1 cellular context compared by ENCODE assay signal in genomic region chr5:131609774-131610173, GRCh38.
TF ChIP-seq lines count a peak whose summit lies in the region.

No MANE protein-coding gene starts in this region.

TF ChIP-seq in IMR-90, 13 proteins besides CTCF, POLR2A, EP300 and RAD21 (continued from another document):
- TF ChIP-seq ELK1 (IDR thresholded peaks at IDR 0.05; ENCODE audit: borderline replicate concordance, low read depth, low read length) (no peak), CHD1 (IDR thresholded peaks at IDR 0.05; ENCODE audit: low read depth, low read length) (no peak), MAZ (IDR thresholded peaks at IDR 0.05; ENCODE audit: borderline replicate concordance, low read depth, low read length) (no peak), SMC3 (IDR thresholded peaks at IDR 0.05; ENCODE audit: low read depth, low read length) (no peak), FOS (IDR thresholded peaks at IDR 0.05; ENCODE audit: low read depth, low read length) (no peak), MAFK (IDR thresholded peaks at IDR 0.05; ENCODE audit: low read depth, low read length) (no peak), MXI1 (IDR thresholded peaks at IDR 0.05; ENCODE audit: borderline replicate concordance, low read depth, low read length) (no peak), RCOR1 (IDR thresholded peaks at IDR 0.05; ENCODE audit: insufficient replicate concordance, low read length) (no peak), BHLHE40 (IDR thresholded peaks at IDR 0.05; ENCODE audit: low read depth, low read length) (no peak), NFE2L2 (IDR thresholded peaks at IDR 0.05; ENCODE audit: low read depth, low read length) (no peak), USF2 (IDR thresholded peaks at IDR 0.05; ENCODE audit: low read depth, low read length) (no peak)
